ENCODE assay signal across 1 cellular context in the genomic region with DNA sequence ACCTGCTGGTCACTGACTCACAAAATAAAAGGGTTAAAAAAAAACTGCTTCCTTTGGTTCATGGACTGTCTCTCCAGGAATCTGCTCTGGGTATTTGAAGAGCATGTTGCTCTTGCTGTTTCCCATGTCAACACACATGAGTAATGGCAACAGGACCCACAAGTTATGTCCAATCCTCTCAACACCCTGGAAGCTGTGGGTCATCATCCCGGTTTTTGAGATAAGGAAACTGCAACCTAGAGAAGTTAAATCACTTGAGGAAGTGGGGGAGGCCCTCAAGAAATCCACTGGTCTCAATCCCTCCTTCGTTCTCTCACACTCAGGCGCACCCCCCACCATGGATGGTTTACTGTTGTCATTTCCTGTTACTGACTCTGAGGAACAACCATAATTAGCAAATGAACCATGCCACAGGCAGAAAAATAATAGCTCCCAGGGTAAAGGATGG.
TF ChIP-seq lines count a peak whose summit lies in the region.

No MANE protein-coding gene starts in this region.

TF ChIP-seq in K562, 482 proteins besides CTCF, POLR2A, EP300 and RAD21 (continued from another document and continues in another):
- TF ChIP-seq, protein P1, sequence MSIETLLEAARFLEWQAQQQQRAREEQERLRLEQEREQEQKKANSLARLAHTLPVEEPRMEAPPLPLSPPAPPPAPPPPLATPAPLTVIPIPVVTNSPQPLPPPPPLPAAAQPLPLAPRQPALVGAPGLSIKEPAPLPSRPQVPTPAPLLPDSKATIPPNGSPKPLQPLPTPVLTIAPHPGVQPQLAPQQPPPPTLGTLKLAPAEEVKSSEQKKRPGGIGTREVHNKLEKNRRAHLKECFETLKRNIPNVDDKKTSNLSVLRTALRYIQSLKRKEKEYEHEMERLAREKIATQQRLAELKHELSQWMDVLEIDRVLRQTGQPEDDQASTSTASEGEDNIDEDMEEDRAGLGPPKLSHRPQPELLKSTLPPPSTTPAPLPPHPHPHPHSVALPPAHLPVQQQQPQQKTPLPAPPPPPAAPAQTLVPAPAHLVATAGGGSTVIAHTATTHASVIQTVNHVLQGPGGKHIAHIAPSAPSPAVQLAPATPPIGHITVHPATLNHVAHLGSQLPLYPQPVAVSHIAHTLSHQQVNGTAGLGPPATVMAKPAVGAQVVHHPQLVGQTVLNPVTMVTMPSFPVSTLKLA (conservative IDR thresholded peaks at IDR 0.05) = peak; percentile 16 to 54; a peak in 2 of 4 replicates
- TF ChIP-seq SRF (CRISPR knock-in tag; IDR thresholded peaks at IDR 0.05) (no peak), PATZ1 (CRISPR knock-in tag; IDR thresholded peaks at IDR 0.05; ENCODE audit: borderline replicate concordance) (no peak), U2AF1 (optimal IDR thresholded peaks at IDR 0.05; ENCODE audit: low read depth, low read length) (no peak), WHSC1 (IDR thresholded peaks at IDR 0.05; ENCODE audit: low read length) (no peak), PURB (CRISPR knock-in tag; IDR thresholded peaks at IDR 0.05; ENCODE audit: low read depth) (no peak), FOSL1 (tag; conservative IDR thresholded peaks at IDR 0.05) (peak; percentile 89), ZFP36 (IDR thresholded peaks at IDR 0.05; ENCODE audit: low read depth, low read length, partially characterized antibody) (peak; percentile 49), HOMEZ (CRISPR knock-in tag; IDR thresholded peaks at IDR 0.05) (no peak), TSC22D4 (tag; IDR thresholded peaks at IDR 0.05) (no peak), MEIS2 (IDR thresholded peaks at IDR 0.05; ENCODE audit: partially characterized antibody) (peak; percentile 97), BRD9 (IDR thresholded peaks at IDR 0.05; ENCODE audit: low read depth, partially characterized antibody) (no peak), PTRF (tag; IDR thresholded peaks at IDR 0.05) (no peak), L3MBTL2 (IDR thresholded peaks at IDR 0.05) (peak; percentile 42; the same call in 1 of the 2 replicates), RAD51 (IDR thresholded peaks at IDR 0.05; ENCODE audit: borderline replicate concordance, low read depth) (no peak), MCM3 (IDR thresholded peaks at IDR 0.05) (no peak), ZNF23 (CRISPR knock-in tag; IDR thresholded peaks at IDR 0.05) (no peak), PBX2 (CRISPR knock-in tag; IDR thresholded peaks at IDR 0.05; ENCODE audit: low read depth) (peak; percentile 50; the same call in 1 of the 2 replicates), PBX2 (tag; conservative IDR thresholded peaks at IDR 0.05; ENCODE audit: low read depth) (peak; percentile 98), ZNF584 (CRISPR knock-in tag; IDR thresholded peaks at IDR 0.05; ENCODE audit: low read depth) (no peak), POLR2AphosphoS2 (IDR thresholded peaks at IDR 0.05; ENCODE audit: low read length) (no peak), E2F6 (IDR thresholded peaks at IDR 0.05; ENCODE audit: borderline replicate concordance in 1 of 2, extremely low read depth in 1 of 2, insufficient read depth in 1 of 2, insufficient read length in 1 of 2, low read depth in 1 of 2, low read length in 1 of 2, poor library complexity in 1 of 2, severe bottlenecking in 1 of 2) (no peak), RNF2 (IDR thresholded peaks at IDR 0.05) (peak; percentile 18; the same call in 1 of the 2 replicates), TEAD2 (tag; IDR thresholded peaks at IDR 0.05) (no peak), ZNF395 (CRISPR knock-in tag; IDR thresholded peaks at IDR 0.05) (peak; percentile 78), GTF2F1 (IDR thresholded peaks at IDR 0.05; ENCODE audit: low read depth, low read length) (no peak), RFX7 (CRISPR knock-in tag; IDR thresholded peaks at IDR 0.05) (no peak), ZNF253 (CRISPR knock-in tag; conservative IDR thresholded peaks at IDR 0.05) (no peak), ZNF76 (CRISPR knock-in tag; IDR thresholded peaks at IDR 0.05; ENCODE audit: borderline replicate concordance) (no peak), MTA3 (IDR thresholded peaks at IDR 0.05; ENCODE audit: borderline replicate concordance) (0 out of 2 replicates have a peak, but pooled peaks have one; percentile 29), SMAD4 (CRISPR knock-in tag; conservative IDR thresholded peaks at IDR 0.05) (peak; percentile 54; the same call in 1 of the 2 replicates), RUNX1 (IDR thresholded peaks at IDR 0.05; ENCODE audit: low read depth) (no peak), XRCC3 (IDR thresholded peaks at IDR 0.05) (no peak), FOXP4 (CRISPR knock-in tag; IDR thresholded peaks at IDR 0.05; ENCODE audit: borderline replicate concordance) (no peak), MAFK (IDR thresholded peaks at IDR 0.05; ENCODE audit: low read length) (no peak), LEF1 (IDR thresholded peaks at IDR 0.05) (peak; percentile 81; the same call in 1 of the 2 replicates), NR4A1 (CRISPR knock-in tag; IDR thresholded peaks at IDR 0.05) (no peak), NR4A1 (tag; IDR thresholded peaks at IDR 0.05) (no peak)
- TF ChIP-seq, protein P2, sequence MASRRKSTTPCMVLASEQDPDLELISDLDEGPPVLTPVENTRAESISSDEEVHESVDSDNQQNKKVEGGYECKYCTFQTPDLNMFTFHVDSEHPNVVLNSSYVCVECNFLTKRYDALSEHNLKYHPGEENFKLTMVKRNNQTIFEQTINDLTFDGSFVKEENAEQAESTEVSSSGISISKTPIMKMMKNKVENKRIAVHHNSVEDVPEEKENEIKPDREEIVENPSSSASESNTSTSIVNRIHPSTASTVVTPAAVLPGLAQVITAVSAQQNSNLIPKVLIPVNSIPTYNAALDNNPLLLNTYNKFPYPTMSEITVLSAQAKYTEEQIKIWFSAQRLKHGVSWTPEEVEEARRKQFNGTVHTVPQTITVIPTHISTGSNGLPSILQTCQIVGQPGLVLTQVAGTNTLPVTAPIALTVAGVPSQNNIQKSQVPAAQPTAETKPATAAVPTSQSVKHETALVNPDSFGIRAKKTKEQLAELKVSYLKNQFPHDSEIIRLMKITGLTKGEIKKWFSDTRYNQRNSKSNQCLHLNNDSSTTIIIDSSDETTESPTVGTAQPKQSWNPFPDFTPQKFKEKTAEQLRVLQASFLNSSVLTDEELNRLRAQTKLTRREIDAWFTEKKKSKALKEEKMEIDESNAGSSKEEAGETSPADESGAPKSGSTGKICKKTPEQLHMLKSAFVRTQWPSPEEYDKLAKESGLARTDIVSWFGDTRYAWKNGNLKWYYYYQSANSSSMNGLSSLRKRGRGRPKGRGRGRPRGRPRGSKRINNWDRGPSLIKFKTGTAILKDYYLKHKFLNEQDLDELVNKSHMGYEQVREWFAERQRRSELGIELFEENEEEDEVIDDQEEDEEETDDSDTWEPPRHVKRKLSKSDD (conservative IDR thresholded peaks at IDR 0.05; ENCODE audit: low read length) = no peak
- TF ChIP-seq, protein P3, sequence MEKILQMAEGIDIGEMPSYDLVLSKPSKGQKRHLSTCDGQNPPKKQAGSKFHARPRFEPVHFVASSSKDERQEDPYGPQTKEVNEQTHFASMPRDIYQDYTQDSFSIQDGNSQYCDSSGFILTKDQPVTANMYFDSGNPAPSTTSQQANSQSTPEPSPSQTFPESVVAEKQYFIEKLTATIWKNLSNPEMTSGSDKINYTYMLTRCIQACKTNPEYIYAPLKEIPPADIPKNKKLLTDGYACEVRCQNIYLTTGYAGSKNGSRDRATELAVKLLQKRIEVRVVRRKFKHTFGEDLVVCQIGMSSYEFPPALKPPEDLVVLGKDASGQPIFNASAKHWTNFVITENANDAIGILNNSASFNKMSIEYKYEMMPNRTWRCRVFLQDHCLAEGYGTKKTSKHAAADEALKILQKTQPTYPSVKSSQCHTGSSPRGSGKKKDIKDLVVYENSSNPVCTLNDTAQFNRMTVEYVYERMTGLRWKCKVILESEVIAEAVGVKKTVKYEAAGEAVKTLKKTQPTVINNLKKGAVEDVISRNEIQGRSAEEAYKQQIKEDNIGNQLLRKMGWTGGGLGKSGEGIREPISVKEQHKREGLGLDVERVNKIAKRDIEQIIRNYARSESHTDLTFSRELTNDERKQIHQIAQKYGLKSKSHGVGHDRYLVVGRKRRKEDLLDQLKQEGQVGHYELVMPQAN (IDR thresholded peaks at IDR 0.05; ENCODE audit: borderline replicate concordance) = no peak
- TF ChIP-seq, protein P4, sequence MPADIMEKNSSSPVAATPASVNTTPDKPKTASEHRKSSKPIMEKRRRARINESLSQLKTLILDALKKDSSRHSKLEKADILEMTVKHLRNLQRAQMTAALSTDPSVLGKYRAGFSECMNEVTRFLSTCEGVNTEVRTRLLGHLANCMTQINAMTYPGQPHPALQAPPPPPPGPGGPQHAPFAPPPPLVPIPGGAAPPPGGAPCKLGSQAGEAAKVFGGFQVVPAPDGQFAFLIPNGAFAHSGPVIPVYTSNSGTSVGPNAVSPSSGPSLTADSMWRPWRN (IDR thresholded peaks at IDR 0.05; ENCODE audit: low read depth) = peak; percentile 58; the same call in 1 of the 2 replicates
- TF ChIP-seq, protein P5, sequence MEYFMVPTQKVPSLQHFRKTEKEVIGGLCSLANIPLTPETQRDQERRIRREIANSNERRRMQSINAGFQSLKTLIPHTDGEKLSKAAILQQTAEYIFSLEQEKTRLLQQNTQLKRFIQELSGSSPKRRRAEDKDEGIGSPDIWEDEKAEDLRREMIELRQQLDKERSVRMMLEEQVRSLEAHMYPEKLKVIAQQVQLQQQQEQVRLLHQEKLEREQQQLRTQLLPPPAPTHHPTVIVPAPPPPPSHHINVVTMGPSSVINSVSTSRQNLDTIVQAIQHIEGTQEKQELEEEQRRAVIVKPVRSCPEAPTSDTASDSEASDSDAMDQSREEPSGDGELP (CRISPR knock-in tag; IDR thresholded peaks at IDR 0.05; ENCODE audit: borderline replicate concordance) = no peak
